Comparison of ENCODE assay signal across 8 cellular contexts in genomic region chr2:171598713-171599319, GRCh38.
DNase-seq lines count a peak whose midpoint lies in the region; ATAC-seq and TF ChIP-seq lines count a peak whose summit lies in the region.

No MANE protein-coding gene starts in this region.

- no peaks in the 10 kb centered on the region for H3K36me3 Mint-ChIP-seq in CD8-positive, alpha-beta T cell
- no peaks in the 10 kb centered on the region for H3K36me3 Mint-ChIP-seq in WTC11
- no peaks in the 10 kb centered on the region for H3K36me3 Mint-ChIP-seq in endothelial cell (ENCODE audit: low read depth, unreplicated experiment)

- H3K4me1 ChIP-seq in CD8-positive, alpha-beta T cell (ENCODE audit: insufficient read depth, low read length): peaks cover 4% of the 10 kb centered on the region

- no peak overlapping the region for H3K4me3 Mint-ChIP-seq in CD8-positive, alpha-beta T cell
- H3K4me3 Mint-ChIP-seq in WTC11: no peak overlapping the region
- no peak overlapping the region for H3K4me3 Mint-ChIP-seq in endothelial cell (ENCODE audit: unreplicated experiment)

- H3K9me3 Mint-ChIP-seq in CD8-positive, alpha-beta T cell: no peaks in the 10 kb centered on the region
- peaks cover 5% of the 10 kb centered on the region for H3K9me3 Mint-ChIP-seq in WTC11
- H3K9me3 Mint-ChIP-seq in endothelial cell (ENCODE audit: unreplicated experiment): no peaks in the 10 kb centered on the region

- H3K4me1 Mint-ChIP-seq in CD8-positive, alpha-beta T cell (ENCODE audit: low read depth): peaks cover 4% of the 10 kb centered on the region
- no peaks in the 10 kb centered on the region for H3K4me1 Mint-ChIP-seq in WTC11
- H3K4me1 Mint-ChIP-seq in endothelial cell (ENCODE audit: unreplicated experiment): peaks cover 10% of the 10 kb centered on the region

- H3K27me3 Mint-ChIP-seq in CD8-positive, alpha-beta T cell (ENCODE audit: low read depth): peaks cover 4% of the 10 kb centered on the region
- peaks cover 2% of the 10 kb centered on the region; the same call in 1 of the 2 replicates for H3K27me3 Mint-ChIP-seq in WTC11 (ENCODE audit: low read depth)
- H3K27me3 Mint-ChIP-seq in endothelial cell (ENCODE audit: unreplicated experiment): no peaks in the 10 kb centered on the region

- CTCF ChIA-PET in CD8-positive, alpha-beta T cell (lab: Charles Lee): interaction anchor here (0.9 to 2.2 kb wide), 11 partner anchors 8 to 873 kb away, joined by 3 to 22 read pairs (median 4); no protein-coding TSS in a partner anchor
- CTCF ChIA-PET in WTC11 (lab: Charles Lee): interaction anchor here (0.7 to 1.5 kb wide), 7 partner anchors 9 to 626 kb away, joined by 3 to 6 read pairs (median 4); partner anchors contain the start of gene DYNC1I2

- no peak overlapping the region for H3K27ac ChIP-seq in CD8-positive, alpha-beta T cell (ENCODE audit: low read depth, low read length)

- no peaks in the 10 kb centered on the region for H3K36me3 ChIP-seq in CD8-positive, alpha-beta T cell (ENCODE audit: insufficient read depth, low read length)

- peak; percentile 82 for TF ChIP-seq CTCF in CD8-positive, alpha-beta T cell (IDR thresholded peaks at IDR 0.05)
- TF ChIP-seq CTCF in WTC11 (IDR thresholded peaks at IDR 0.05): peak; percentile 77
- peak; percentile 83 for TF ChIP-seq CTCF in endothelial cell (IDR thresholded peaks at IDR 0.05; ENCODE audit: unreplicated experiment)

- intact Hi-C loops in CD8-positive, alpha-beta T cell (cut with DNase I, micrococcal nuclease): loop anchor here (1.0 to 5.0 kb wide), 3 partner anchors 508 to 1111 kb away; no protein-coding TSS in a partner anchor

- peak in 6 of 7 experiments; percentile 9 to 54 (median 39) for DNase-seq in CD8-positive, alpha-beta T cell
- DNase-seq in NCI-H226 (peak; percentile 27), WTC11 (ENCODE audit: low spot score) (peak; percentile 36), endothelial cell (ENCODE audit: low spot score) (peak; percentile 41), midbrain (lab: John Stamatoyannopoulos, UW) (peak; percentile 60), superior temporal gyrus (ENCODE audit: extremely low spot score) (peak; percentile 93)

- H3K27me3 ChIP-seq in CD8-positive, alpha-beta T cell (ENCODE audit: insufficient read depth, low read length): no peaks in the 10 kb centered on the region

- H3K9me3 ChIP-seq in CD8-positive, alpha-beta T cell (ENCODE audit: low read length): no peaks in the 10 kb centered on the region

- H3K4me3 ChIP-seq in CD8-positive, alpha-beta T cell (ENCODE audit: low read depth, low read length): no peak overlapping the region

- POLR2A ChIA-PET in CD8-positive, alpha-beta T cell (lab: Charles Lee): no interaction called here
- POLR2A ChIA-PET in WTC11 (lab: Charles Lee): no interaction called here

- H3K27ac Mint-ChIP-seq in CD8-positive, alpha-beta T cell: no peak overlapping the region
- H3K27ac Mint-ChIP-seq in WTC11 (no peak overlapping the region), endothelial cell (ENCODE audit: unreplicated experiment) (no peak overlapping the region)

- ATAC-seq in CD8-positive, alpha-beta T cell: peak; percentile 95
- ATAC-seq in GM18909 (IDR thresholded peaks at IDR 0.05; ENCODE audit: poor library complexity, unreplicated experiment): peak; percentile 79
- peak; percentile 98 for ATAC-seq in HG03159 (IDR thresholded peaks at IDR 0.05; ENCODE audit: unreplicated experiment)
- ATAC-seq in WTC11: peak; percentile 99

TF ChIP-seq in WTC11, 78 proteins besides CTCF, POLR2A, EP300 and RAD21 (continues in another document):
- TF ChIP-seq FOXJ3 (CRISPR knock-in tag; IDR thresholded peaks at IDR 0.05; ENCODE audit: borderline replicate concordance) (no peak), PRRX2 (CRISPR knock-in tag; IDR thresholded peaks at IDR 0.05) (no peak), ATF3 (CRISPR knock-in tag; conservative IDR thresholded peaks at IDR 0.05) (no peak), ZNF317 (CRISPR knock-in tag; IDR thresholded peaks at IDR 0.05; ENCODE audit: borderline replicate concordance, low read depth) (no peak), ZNF425 (CRISPR knock-in tag; conservative IDR thresholded peaks at IDR 0.05) (no peak), ZNF396 (CRISPR knock-in tag; IDR thresholded peaks at IDR 0.05; ENCODE audit: borderline replicate concordance) (no peak), ZNF232 (CRISPR knock-in tag; IDR thresholded peaks at IDR 0.05) (no peak)
- TF ChIP-seq, protein P1, sequence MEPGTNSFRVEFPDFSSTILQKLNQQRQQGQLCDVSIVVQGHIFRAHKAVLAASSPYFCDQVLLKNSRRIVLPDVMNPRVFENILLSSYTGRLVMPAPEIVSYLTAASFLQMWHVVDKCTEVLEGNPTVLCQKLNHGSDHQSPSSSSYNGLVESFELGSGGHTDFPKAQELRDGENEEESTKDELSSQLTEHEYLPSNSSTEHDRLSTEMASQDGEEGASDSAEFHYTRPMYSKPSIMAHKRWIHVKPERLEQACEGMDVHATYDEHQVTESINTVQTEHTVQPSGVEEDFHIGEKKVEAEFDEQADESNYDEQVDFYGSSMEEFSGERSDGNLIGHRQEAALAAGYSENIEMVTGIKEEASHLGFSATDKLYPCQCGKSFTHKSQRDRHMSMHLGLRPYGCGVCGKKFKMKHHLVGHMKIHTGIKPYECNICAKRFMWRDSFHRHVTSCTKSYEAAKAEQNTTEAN (CRISPR knock-in tag; IDR thresholded peaks at IDR 0.05): no peak
- TF ChIP-seq, protein P2, sequence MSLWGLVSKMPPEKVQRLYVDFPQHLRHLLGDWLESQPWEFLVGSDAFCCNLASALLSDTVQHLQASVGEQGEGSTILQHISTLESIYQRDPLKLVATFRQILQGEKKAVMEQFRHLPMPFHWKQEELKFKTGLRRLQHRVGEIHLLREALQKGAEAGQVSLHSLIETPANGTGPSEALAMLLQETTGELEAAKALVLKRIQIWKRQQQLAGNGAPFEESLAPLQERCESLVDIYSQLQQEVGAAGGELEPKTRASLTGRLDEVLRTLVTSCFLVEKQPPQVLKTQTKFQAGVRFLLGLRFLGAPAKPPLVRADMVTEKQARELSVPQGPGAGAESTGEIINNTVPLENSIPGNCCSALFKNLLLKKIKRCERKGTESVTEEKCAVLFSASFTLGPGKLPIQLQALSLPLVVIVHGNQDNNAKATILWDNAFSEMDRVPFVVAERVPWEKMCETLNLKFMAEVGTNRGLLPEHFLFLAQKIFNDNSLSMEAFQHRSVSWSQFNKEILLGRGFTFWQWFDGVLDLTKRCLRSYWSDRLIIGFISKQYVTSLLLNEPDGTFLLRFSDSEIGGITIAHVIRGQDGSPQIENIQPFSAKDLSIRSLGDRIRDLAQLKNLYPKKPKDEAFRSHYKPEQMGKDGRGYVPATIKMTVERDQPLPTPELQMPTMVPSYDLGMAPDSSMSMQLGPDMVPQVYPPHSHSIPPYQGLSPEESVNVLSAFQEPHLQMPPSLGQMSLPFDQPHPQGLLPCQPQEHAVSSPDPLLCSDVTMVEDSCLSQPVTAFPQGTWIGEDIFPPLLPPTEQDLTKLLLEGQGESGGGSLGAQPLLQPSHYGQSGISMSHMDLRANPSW (CRISPR knock-in tag; conservative IDR thresholded peaks at IDR 0.05; ENCODE audit: low read depth): no peak
- TF ChIP-seq, protein P3, sequence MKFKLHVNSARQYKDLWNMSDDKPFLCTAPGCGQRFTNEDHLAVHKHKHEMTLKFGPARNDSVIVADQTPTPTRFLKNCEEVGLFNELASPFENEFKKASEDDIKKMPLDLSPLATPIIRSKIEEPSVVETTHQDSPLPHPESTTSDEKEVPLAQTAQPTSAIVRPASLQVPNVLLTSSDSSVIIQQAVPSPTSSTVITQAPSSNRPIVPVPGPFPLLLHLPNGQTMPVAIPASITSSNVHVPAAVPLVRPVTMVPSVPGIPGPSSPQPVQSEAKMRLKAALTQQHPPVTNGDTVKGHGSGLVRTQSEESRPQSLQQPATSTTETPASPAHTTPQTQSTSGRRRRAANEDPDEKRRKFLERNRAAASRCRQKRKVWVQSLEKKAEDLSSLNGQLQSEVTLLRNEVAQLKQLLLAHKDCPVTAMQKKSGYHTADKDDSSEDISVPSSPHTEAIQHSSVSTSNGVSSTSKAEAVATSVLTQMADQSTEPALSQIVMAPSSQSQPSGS (CRISPR knock-in tag; IDR thresholded peaks at IDR 0.05; ENCODE audit: borderline replicate concordance, low read depth): no peak

Comparison
In these comparisons a context has a peak if more than half of its experiments do, and no peak if none do; other contexts are left out.
1. DNase-seq: peak in every context shown above with its lines; median percentile 93 in superior temporal gyrus; 60 in midbrain; 41 in endothelial cell; 39 in CD8-positive, alpha-beta T cell; 36 in WTC11; 27 in NCI-H226.